ENCODE assay signal across 20 cellular contexts in the genomic region with DNA sequence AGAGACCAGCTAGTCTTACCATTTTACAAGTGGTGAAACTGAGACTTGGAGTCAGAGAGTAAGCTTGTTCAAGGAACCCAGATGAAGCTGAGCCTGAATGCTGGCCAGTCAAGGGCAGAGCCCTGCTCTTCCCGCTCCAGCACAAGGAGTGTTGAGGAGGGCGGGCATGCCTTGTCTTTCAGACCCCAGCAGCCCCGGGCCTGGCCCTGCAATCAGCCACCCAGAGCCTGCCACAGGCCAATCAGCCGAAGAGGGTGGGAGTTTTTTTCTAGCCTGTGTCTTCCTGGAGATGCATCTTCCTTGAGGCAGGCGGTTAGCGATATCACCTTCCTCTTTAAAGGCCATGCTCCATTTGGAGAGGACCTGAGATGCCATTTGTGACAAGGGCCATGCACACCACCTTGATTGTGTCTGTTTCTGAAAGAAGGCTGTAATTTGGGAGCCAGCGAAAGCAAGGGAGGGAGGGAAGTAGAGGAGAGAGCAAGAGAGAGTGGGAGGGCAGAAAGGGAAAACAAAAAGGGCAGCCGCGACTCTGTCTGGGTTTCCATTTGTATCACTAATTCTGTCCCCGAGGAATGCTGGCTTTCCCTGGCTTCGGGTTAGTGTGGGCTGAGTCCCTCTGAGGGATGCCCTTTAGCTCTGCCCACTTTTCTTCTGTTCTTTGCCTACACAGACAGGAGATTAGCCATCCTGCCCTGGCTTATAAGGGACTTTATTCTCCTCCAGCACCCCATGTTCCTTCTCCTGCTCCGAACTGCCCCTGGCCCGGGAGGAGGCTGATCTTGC. TPM values are rescaled to one million over a fixed set of nuclear protein-coding genes. Genes with fewer than 3 reads are reported as not detected.
DNase-seq lines count a peak whose midpoint lies in the region.
"Had no signal": no experiment of that assay in that cellular context is flagged by ENCODE, and none has a peak within 500 bp of the region (broad histone marks: within the 10 kb centered on the region; RNA-seq: fewer than 3 reads in every experiment).

No MANE protein-coding gene starts in this region.

- H3K4me3 ChIP-seq in H7 (ENCODE audit: insufficient read depth, low read depth, low read length), result no peak overlapping the region
- H3K4me3 ChIP-seq: BLaER1, PC-9 had no signal

- DNase-seq in H7 (peak; percentile 61), NCI-H2227 (lab: John Stamatoyannopoulos, UW; ENCODE audit: unreplicated experiment) (peak; percentile 40), islet precursor cell (peak; percentile 72), ureter (ENCODE audit: low spot score) (peak; percentile 35), NCI-H2196 treated with DMSO at 0.1 percent for 48 hours (lab: John Stamatoyannopoulos, UW; ENCODE audit: unreplicated experiment) (no peak), SIG-M5 treated with dmso at 0.1 percent for 504 hours (lab: John Stamatoyannopoulos, UW; ENCODE audit: unreplicated experiment) (no peak), NCI-H446 (lab: John Stamatoyannopoulos, UW) (no peak)
- DNase-seq: ACHN; CD4-positive, alpha-beta T cell; DMS153; HCEC 1CT; KG1; NCI-H1105; NCI-H2029 treated with DMSO at 0.1 percent for 48 hours; NCI-H2171 treated with DMSO at 0.1 percent for 48 hours; NCI-H510A; NCI-H748 treated with DMSO at 0.1 percent for 48 hours; PC-9; SIG-M5 had no signal

- peaks cover 5% of the 10 kb centered on the region for H3K27me3 ChIP-seq in H7 (ENCODE audit: control insufficient read depth, insufficient read depth, low read length)

- H3K36me3 ChIP-seq in H7 (replicated peaks; ENCODE audit: control insufficient read depth, insufficient read depth, low read length), result no peaks in the 10 kb centered on the region
- H3K36me3 ChIP-seq: BLaER1 had no signal

RNA-seq across cellular contexts. Expression of gene CDH23, which starts 8.0 kb away (rescaled TPM):
- total RNA-seq in H7 (2014; rRNA removed; shearing (Covaris generic)), result 4.5 and 4.7 TPM in 2 replicates
- 79.3 TPM for total RNA-seq in ureter

Comparison
In these comparisons a context has a peak if more than half of its experiments do, and no peak if none do; other contexts are left out.
1. DNase-seq: peak in H7 (single experiment), NCI-H2227 (single experiment), islet precursor cell (single experiment) and ureter (single experiment); none in NCI-H2196 treated with DMSO at 0.1 percent for 48 hours (single experiment), SIG-M5 treated with dmso at 0.1 percent for 504 hours (single experiment) and NCI-H446 (0 of 2).
2. RNA of gene CDH23, which starts 8.0 kb away (total RNA-seq): 79.3 TPM in ureter (single experiment); 4.5 to 4.7 TPM in H7; every median in the first group is over 10 times any median in the second.